Comparison of ENCODE assay signal across 14 cellular contexts in genomic region chr7:127404282-127405049, GRCh38. TPM values are rescaled to one million over a fixed set of nuclear protein-coding genes. Genes with fewer than 3 reads are reported as not detected.
DNase-seq lines count a peak whose midpoint lies in the region; ATAC-seq, FAIRE-seq and TF ChIP-seq lines count a peak whose summit lies in the region.
"Had no signal": no experiment of that assay in that cellular context is flagged by ENCODE, and none has a peak within 500 bp of the region (broad histone marks: within the 10 kb centered on the region; RNA-seq: fewer than 3 reads in every experiment).

No MANE protein-coding gene starts in this region.

- H3K36me3 Mint-ChIP-seq in CD4-positive, alpha-beta memory T cell, result no peaks in the 10 kb centered on the region
- H3K36me3 Mint-ChIP-seq in MCF 10A (ENCODE audit: insufficient read depth, unreplicated experiment), result no peaks in the 10 kb centered on the region
- H3K36me3 Mint-ChIP-seq: CD14-positive monocyte had no signal

- ATAC-seq in GM18867 (IDR thresholded peaks at IDR 0.05; ENCODE audit: unreplicated experiment), result peak; percentile 95
- peak; percentile 67 for ATAC-seq in HG02588 (IDR thresholded peaks at IDR 0.05; ENCODE audit: unreplicated experiment)
- ATAC-seq in HG03575 (IDR thresholded peaks at IDR 0.05; ENCODE audit: extremely low read depth, insufficient number of reproducible peaks, low FRiP score, unreplicated experiment), result peak; percentile 60

- POLR2A ChIA-PET in CD4-positive, alpha-beta memory T cell (lab: Charles Lee; ENCODE audit: partially characterized antibody), result interaction anchor here (3.4 kb wide), 1 partner anchor 12 kb away, joined by 24 read pairs; the partner anchor contains the start of gene ZNF800
- POLR2A ChIA-PET in MCF 10A (lab: Yijun Ruan, JAX), result interaction anchor here (0.6 to 0.7 kb wide), 2 partner anchors 11 to 35 kb away, joined by 3 read pairs; no protein-coding TSS in a partner anchor

- CTCF ChIA-PET in CD4-positive, alpha-beta memory T cell (lab: Charles Lee; ENCODE audit: partially characterized antibody), result interaction anchor here (1.1 to 1.8 kb wide), 2 partner anchors 9 to 12 kb away, joined by 3 to 4 read pairs; partner anchors contain the start of gene ZNF800
- CTCF ChIA-PET in MCF 10A (lab: Yijun Ruan, JAX), result interaction anchor here (0.7 kb wide), 1 partner anchor 96 kb away, joined by 3 read pairs; no protein-coding TSS in a partner anchor

- peaks cover 1% of the 10 kb centered on the region in 2 donors for H3K27me3 Mint-ChIP-seq in CD4-positive, alpha-beta memory T cell
- H3K27me3 Mint-ChIP-seq in MCF 10A (ENCODE audit: insufficient read depth, unreplicated experiment), result peaks cover 66% of the 10 kb centered on the region

- no peak for DNase-seq in CD4-positive, alpha-beta memory T cell
- DNase-seq in urothelium cell line (ENCODE audit: low spot score) (no peak), GM12892 (ENCODE audit: insufficient read length) (no peak), foreskin melanocyte (no peak), MCF 10A (ENCODE audit: unreplicated experiment) (no peak)
- DNase-seq: activated CD4-positive, alpha-beta T cell treated with anti-CD3 and anti-CD28 coated beads for 4 hours; GOT3; NCI-H524 had no signal

- H3K4me1 ChIP-seq in CD4-positive, alpha-beta memory T cell (ENCODE audit: insufficient read depth, low read length), result peaks cover 12% of the 10 kb centered on the region

- H3K9me3 Mint-ChIP-seq in CD4-positive, alpha-beta memory T cell, result no peaks in the 10 kb centered on the region
- H3K9me3 Mint-ChIP-seq in MCF 10A (ENCODE audit: unreplicated experiment), result no peaks in the 10 kb centered on the region
- H3K9me3 Mint-ChIP-seq: neural crest cell had no signal

- peak overlapping the region in 6 of 8 donors; percentile 6 to 53 (median 42) for H3K4me3 Mint-ChIP-seq in CD4-positive, alpha-beta memory T cell
- no peak overlapping the region for H3K4me3 Mint-ChIP-seq in MCF 10A (ENCODE audit: unreplicated experiment)
- H3K4me3 Mint-ChIP-seq: CD14-positive monocyte, neural crest cell had no signal

- H3K27me3 ChIP-seq in CD4-positive, alpha-beta memory T cell (ENCODE audit: insufficient read depth, low read length), result no peaks in the 10 kb centered on the region

- no TSS peak for BruUV-seq in MCF 10A (replicated peaks; lab: Mats Ljungman, UMichigan)

- no peak for TF ChIP-seq CTCF in MCF 10A (IDR thresholded peaks at IDR 0.05; ENCODE audit: unreplicated experiment)

- H3K36me3 ChIP-seq in CD4-positive, alpha-beta memory T cell (ENCODE audit: insufficient read depth, low read length), result no peaks in the 10 kb centered on the region

- intact Hi-C loops in CD4-positive, alpha-beta memory T cell (cut with micrococcal nuclease), result no loop called here
- intact Hi-C loops in MCF 10A (cut with micrococcal nuclease), result no loop called here

- H3K27ac ChIP-seq in CD4-positive, alpha-beta memory T cell (ENCODE audit: low read depth, low read length), result no peak overlapping the region
- H3K27ac ChIP-seq: skin epidermis had no signal

- peaks cover 15 to 34% (median 18%) of the 10 kb centered on the region in 4 donors for H3K4me1 Mint-ChIP-seq in CD4-positive, alpha-beta memory T cell
- no peaks in the 10 kb centered on the region for H3K4me1 Mint-ChIP-seq in MCF 10A (ENCODE audit: insufficient read depth, unreplicated experiment)
- H3K4me1 Mint-ChIP-seq: CD14-positive monocyte, neural crest cell had no signal

- FAIRE-seq in urothelium cell line (lab: Jason Lieb, UNC) (no peak), GM12892 (lab: Jason Lieb, UNC) (no peak)

- peak overlapping the region in 5 of 7 donors; percentile 5 to 85 (median 37) for H3K27ac Mint-ChIP-seq in CD4-positive, alpha-beta memory T cell
- H3K27ac Mint-ChIP-seq in MCF 10A (ENCODE audit: low read depth, unreplicated experiment), result no peak overlapping the region
- H3K27ac Mint-ChIP-seq: CD14-positive monocyte had no signal

- H3K9me3 ChIP-seq in CD4-positive, alpha-beta memory T cell (ENCODE audit: control insufficient read depth in 1 of 2, low read length in 2 of 2), result no peaks in the 10 kb centered on the region

- TF ChIP-seq POLR2A in GM12892 (IDR thresholded peaks at IDR 0.05; ENCODE audit: low read depth, low read length), result no peak

- no peak overlapping the region for H3K4me3 ChIP-seq in CD4-positive, alpha-beta memory T cell (ENCODE audit: low read length in 2 of 2)
- H3K4me3 ChIP-seq: skin epidermis had no signal

RNA-seq across cellular contexts. Expression of gene ZNF800, which starts 12.0 kb away (rescaled TPM):
- 10 to 100 TPM; 61.3 to 63.3 TPM for total RNA-seq in CD4-positive, alpha-beta memory T cell
- 10 to 100 TPM; 25.6 to 59.4 TPM for polyA plus RNA-seq in CD4-positive, alpha-beta memory T cell
- 13.7 TPM for polyA plus RNA-seq in GM12892 (2012; ENCODE audit: missing spikeins)
- 51.7 and 55.1 TPM in 2 replicates for total RNA-seq in MCF 10A (2022)
